ENCODE assay signal across 8 cellular contexts in the genomic region with DNA sequence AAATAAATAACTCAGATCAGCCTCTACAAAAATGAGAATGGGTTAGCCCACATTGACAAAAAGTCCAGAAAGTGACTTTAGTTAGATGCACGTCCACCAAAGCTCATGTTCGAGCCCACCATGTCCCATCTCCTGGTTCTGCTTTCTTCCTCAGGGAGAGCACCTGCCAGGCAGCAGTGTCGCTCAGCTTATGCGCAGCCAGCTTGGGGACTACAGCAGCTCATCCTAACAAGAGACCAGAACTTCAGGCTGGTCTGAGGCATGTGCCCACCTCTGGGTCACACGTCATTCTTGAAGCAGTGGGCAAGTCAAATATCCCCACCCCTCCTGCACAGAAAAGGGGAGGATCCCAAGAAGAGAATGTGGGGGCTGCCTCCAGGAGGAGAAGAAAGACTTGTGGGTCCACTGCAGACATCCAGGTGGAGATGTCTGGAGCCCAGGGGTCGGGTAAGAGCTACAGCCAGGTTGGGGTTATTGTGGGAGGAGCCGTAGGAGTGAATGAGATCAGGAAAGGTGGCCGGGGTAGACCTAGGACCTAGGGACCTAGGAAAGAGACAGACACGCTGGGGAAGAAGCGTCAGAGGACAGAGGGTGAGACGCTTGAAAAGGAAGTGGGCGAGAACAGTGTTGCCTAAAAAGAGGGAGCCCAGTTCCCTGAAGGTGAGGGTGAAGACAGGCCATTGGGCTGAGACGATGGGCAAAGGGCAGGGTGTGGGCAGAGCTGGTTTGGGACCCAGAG. TPM values are rescaled to one million over a fixed set of nuclear protein-coding genes. Genes with fewer than 3 reads are reported as not detected.
DNase-seq lines count a peak whose midpoint lies in the region; ATAC-seq lines count a peak whose summit lies in the region.

No MANE protein-coding gene starts in this region.

- H3K27me3 Mint-ChIP-seq in T-helper 1 cell treated with Interleukin-12 subunit alpha and Interleukin-12 subunit beta and Interleukin-4 antibody, amounts not matched to agents 30 μg/mL and 1 μg/mL, for 36 hours (ENCODE audit: low read depth): peaks cover 27% of the 10 kb centered on the region
- peaks cover 28% of the 10 kb centered on the region for H3K27me3 Mint-ChIP-seq in activated naive CD8-positive, alpha-beta T cell treated with anti-CD3 and anti-CD28 coated beads, Interleukin-2, amount 50 U/mL, for 24 hours
- H3K27me3 Mint-ChIP-seq in immature natural killer cell (ENCODE audit: low read depth in 3 of 3): peaks cover 4 to 7% (median 7%) of the 10 kb centered on the region in 3 donors

- DNase-seq in T-helper 1 cell: no peak
- DNase-seq in activated naive CD8-positive, alpha-beta T cell treated with anti-CD3 and anti-CD28 coated beads, Interleukin-2, amount 50 U/mL, for 24 hours: no peak
- DNase-seq in immature natural killer cell: no peak
- no peak for DNase-seq in DMS79 (lab: John Stamatoyannopoulos, UW)
- no peak for DNase-seq in DMS 273 (lab: John Stamatoyannopoulos, UW; ENCODE audit: unreplicated experiment)

- no peaks in the 10 kb centered on the region for H3K27me3 ChIP-seq in subcutaneous abdominal adipose tissue (ENCODE audit: control insufficient read depth in 5 of 5, insufficient read depth in 4 of 5, low read length in 5 of 5)

- peak overlapping the region; percentile 80 to 91 (median 84) for H3K4me3 ChIP-seq in subcutaneous abdominal adipose tissue (ENCODE audit: low read depth in 1 of 5, low read length in 5 of 5)

- no peak for ATAC-seq in activated naive CD8-positive, alpha-beta T cell treated with anti-CD3 and anti-CD28 coated beads, Interleukin-2, amount 50 U/mL, for 24 hours
- no peak for ATAC-seq in HG03521 (IDR thresholded peaks at IDR 0.05; ENCODE audit: unreplicated experiment)

- peak overlapping the region; percentile 72 to 85 (median 77) for H3K9ac ChIP-seq in subcutaneous abdominal adipose tissue (ENCODE audit: low read length in 5 of 5)

- peaks cover 6 to 20% (median 16%) of the 10 kb centered on the region in 5 donors for H3K4me1 ChIP-seq in subcutaneous abdominal adipose tissue (ENCODE audit: control insufficient read depth in 5 of 5, insufficient read depth in 5 of 5, low read length in 5 of 5)

- H3K36me3 Mint-ChIP-seq in T-helper 1 cell treated with Interleukin-12 subunit alpha and Interleukin-12 subunit beta and Interleukin-4 antibody, amounts not matched to agents 30 μg/mL and 1 μg/mL, for 36 hours (ENCODE audit: low read depth): no peaks in the 10 kb centered on the region
- H3K36me3 Mint-ChIP-seq in activated naive CD8-positive, alpha-beta T cell treated with anti-CD3 and anti-CD28 coated beads, Interleukin-2, amount 50 U/mL, for 24 hours (ENCODE audit: low read depth): peaks cover 3% of the 10 kb centered on the region
- peaks cover 0 to 4% (median 0%) of the 10 kb centered on the region in 3 donors for H3K36me3 Mint-ChIP-seq in immature natural killer cell

- peaks cover 0 to 8% (median 6%) of the 10 kb centered on the region in 5 donors for H3K9me3 ChIP-seq in subcutaneous abdominal adipose tissue (ENCODE audit: control insufficient read depth in 5 of 5, low read length in 5 of 5)

- H3K4me3 Mint-ChIP-seq in T-helper 1 cell treated with Interleukin-12 subunit alpha and Interleukin-12 subunit beta and Interleukin-4 antibody, amounts not matched to agents 30 μg/mL and 1 μg/mL, for 36 hours: peak overlapping the region; percentile 85
- H3K4me3 Mint-ChIP-seq in activated naive CD8-positive, alpha-beta T cell treated with anti-CD3 and anti-CD28 coated beads, Interleukin-2, amount 50 U/mL, for 24 hours: peak overlapping the region; percentile 76
- H3K4me3 Mint-ChIP-seq in immature natural killer cell: peak overlapping the region; percentile 83 to 93 (median 85)

- H3K27ac Mint-ChIP-seq in T-helper 1 cell treated with Interleukin-12 subunit alpha and Interleukin-12 subunit beta and Interleukin-4 antibody, amounts not matched to agents 30 μg/mL and 1 μg/mL, for 36 hours: no peak overlapping the region
- peak overlapping the region; percentile 26 for H3K27ac Mint-ChIP-seq in activated naive CD8-positive, alpha-beta T cell treated with anti-CD3 and anti-CD28 coated beads, Interleukin-2, amount 50 U/mL, for 24 hours
- H3K27ac Mint-ChIP-seq in immature natural killer cell: peak overlapping the region in 3 of 6 donors; percentile 33 to 67 (median 59)

- H3K27ac ChIP-seq in subcutaneous abdominal adipose tissue (ENCODE audit: low read depth, low read length): peak overlapping the region; percentile 67

- H3K9me3 Mint-ChIP-seq in T-helper 1 cell treated with Interleukin-12 subunit alpha and Interleukin-12 subunit beta and Interleukin-4 antibody, amounts not matched to agents 30 μg/mL and 1 μg/mL, for 36 hours: no peaks in the 10 kb centered on the region
- H3K9me3 Mint-ChIP-seq in activated naive CD8-positive, alpha-beta T cell treated with anti-CD3 and anti-CD28 coated beads, Interleukin-2, amount 50 U/mL, for 24 hours: no peaks in the 10 kb centered on the region
- H3K9me3 Mint-ChIP-seq in immature natural killer cell: peaks cover 0 to 2% (median 0%) of the 10 kb centered on the region in 6 donors

- H3K36me3 ChIP-seq in subcutaneous abdominal adipose tissue (ENCODE audit: control insufficient read depth in 5 of 5, insufficient read depth in 5 of 5, low read length in 5 of 5): no peaks in the 10 kb centered on the region

- peaks cover 16% of the 10 kb centered on the region for H3K4me1 Mint-ChIP-seq in T-helper 1 cell treated with Interleukin-12 subunit alpha and Interleukin-12 subunit beta and Interleukin-4 antibody, amounts not matched to agents 30 μg/mL and 1 μg/mL, for 36 hours (ENCODE audit: low read depth)
- H3K4me1 Mint-ChIP-seq in activated naive CD8-positive, alpha-beta T cell treated with anti-CD3 and anti-CD28 coated beads, Interleukin-2, amount 50 U/mL, for 24 hours: peaks cover 19% of the 10 kb centered on the region
- H3K4me1 Mint-ChIP-seq in immature natural killer cell: peaks cover 15 to 28% of the 10 kb centered on the region in 2 donors

RNA-seq across cellular contexts. Expression of gene SSR1, which starts 52.5 kb away (rescaled TPM):
- polyA plus RNA-seq in immature natural killer cell: 100 to 1,000 TPM; 134 to 247 (median 207) TPM
